Comparison of ENCODE assay signal across 8 cellular contexts in the genomic region with DNA sequence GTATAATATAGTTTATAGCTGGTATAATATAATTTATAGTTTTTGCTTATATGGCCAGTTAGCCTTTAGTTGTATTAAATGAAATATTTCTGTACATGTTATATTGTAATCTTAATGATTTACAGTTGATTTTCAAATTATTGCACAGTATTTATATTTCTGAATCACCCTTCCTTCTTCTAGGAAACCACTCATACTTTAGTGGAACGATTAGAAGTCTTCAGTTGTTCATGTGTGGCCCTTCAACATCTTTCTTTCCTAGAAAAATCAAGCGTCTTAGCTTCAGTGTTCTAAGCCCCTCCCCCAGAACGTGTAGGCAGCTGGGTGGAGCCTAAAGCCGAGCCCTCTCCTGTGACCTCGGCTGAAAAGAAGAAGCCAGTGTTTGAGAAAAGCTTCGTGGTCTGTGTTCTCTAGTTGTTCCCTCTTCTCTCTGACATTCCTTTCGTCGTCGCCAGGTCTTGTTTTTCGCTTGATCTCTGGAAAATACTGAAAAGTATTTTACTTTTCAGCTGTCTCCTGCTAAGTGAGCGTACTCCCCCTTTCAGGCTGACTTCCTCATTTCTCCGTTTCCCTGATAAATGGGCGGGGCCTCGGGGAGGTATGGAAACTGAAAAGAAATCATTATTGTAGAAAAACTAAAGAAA. TPM values are rescaled to one million over a fixed set of nuclear protein-coding genes. Genes with fewer than 3 reads are reported as not detected.
DNase-seq lines count a peak whose midpoint lies in the region; ATAC-seq and TF ChIP-seq lines count a peak whose summit lies in the region.

A gene with protein sequence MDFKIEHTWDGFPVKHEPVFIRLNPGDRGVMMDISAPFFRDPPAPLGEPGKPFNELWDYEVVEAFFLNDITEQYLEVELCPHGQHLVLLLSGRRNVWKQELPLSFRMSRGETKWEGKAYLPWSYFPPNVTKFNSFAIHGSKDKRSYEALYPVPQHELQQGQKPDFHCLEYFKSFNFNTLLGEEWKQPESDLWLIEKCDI (plus strand): TSS at position 342 of the 644 bp plus-strand sequence. CDS start 6,459 bp downstream, outside the sequence.

- no peak within 1 kb of the TSS for H3K27ac ChIP-seq in H9 (ENCODE audit: insufficient read length, low read depth, low read length)

- H3K14ac ChIP-seq in H9 (ENCODE audit: insufficient read depth, low read length): no peak within 1 kb of the TSS

- no peak within 1 kb of the TSS for H2BK12ac ChIP-seq in H9 (ENCODE audit: insufficient read length, low read depth, low read length)

- intact Hi-C loops in T-helper 2 cell treated with Interferon-gamma antibody and Interleukin-4, amounts not matched to agents 100 ng/mL and 5 ng/mL, for 36 hours (cut with micrococcal nuclease): loop anchor here (1.0 to 10.0 kb wide), 3 partner anchors 1131 to 1311 kb away; a partner anchor contains a TSS
- intact Hi-C loops in sciatic nerve (cut with DNase I): no loop called here

- H3K4me3 Mint-ChIP-seq in H9: peak within 1 kb of the TSS; percentile 86 to 95

- H3K9me3 ChIP-seq in H9 (ENCODE audit: control insufficient read depth, low read depth, low read length): no peaks in the 10 kb centered on the region

- H3K27me3 Mint-ChIP-seq in H9 (ENCODE audit: low read depth): no peaks in the 10 kb centered on the region

- no peaks in the 10 kb centered on the region for H3K79me1 ChIP-seq in H9 (ENCODE audit: insufficient read depth, low read depth, low read length, poor library complexity, severe bottlenecking)

- no peak within 1 kb of the TSS for H3K4ac ChIP-seq in H9 (ENCODE audit: low read depth, low read length)

- H2AK5ac ChIP-seq in H9 (ENCODE audit: insufficient read length, low read length): no peak within 1 kb of the TSS

- no peaks in the 10 kb centered on the region for H3K27me3 ChIP-seq in H9 (ENCODE audit: insufficient read depth, low read length)

- no peaks in the 10 kb centered on the region for H3K4me1 ChIP-seq in H9 (ENCODE audit: insufficient read depth, low read length)

- no peak for TF ChIP-seq CTCF in H9 (conservative IDR thresholded peaks at IDR 0.05)

- H3K36me3 Mint-ChIP-seq in H9 (ENCODE audit: insufficient read depth in 1 of 3, low read depth in 3 of 3): no peaks in the 10 kb centered on the region

- no peak within 1 kb of the TSS for H3K23ac ChIP-seq in H9 (ENCODE audit: insufficient read length, low read depth, low read length)

- H4K5ac ChIP-seq in H9 (ENCODE audit: insufficient read length, low read depth, low read length): no peak within 1 kb of the TSS

- peak; percentile 52 for ATAC-seq in sciatic nerve

- no peak within 1 kb of the TSS for H3T11ph ChIP-seq in H9 (ENCODE audit: low read length)

- H3K27ac Mint-ChIP-seq in H9: peak within 1 kb of the TSS; percentile 84 to 98 (median 95)

- H4K91ac ChIP-seq in H9 (ENCODE audit: insufficient read length, low read depth, low read length): no peak within 1 kb of the TSS

- no peak within 1 kb of the TSS for H4K8ac ChIP-seq in H9 (replicated peaks; ENCODE audit: insufficient read length, low read depth, low read length)

- H3K9me3 Mint-ChIP-seq in H9: no peaks in the 10 kb centered on the region

- no peak within 1 kb of the TSS for H2BK120ac ChIP-seq in H9 (ENCODE audit: low read depth, low read length, poor library complexity, severe bottlenecking)

- H3K18ac ChIP-seq in H9 (ENCODE audit: insufficient read length, low read depth, low read length): no peak within 1 kb of the TSS

- H4K20me1 ChIP-seq in H9 (ENCODE audit: control insufficient read depth, insufficient read depth, insufficient read length): no peaks in the 10 kb centered on the region

- H3K56ac ChIP-seq in H9 (ENCODE audit: insufficient read length, low read depth, low read length): no peak within 1 kb of the TSS

- peak within 1 kb of the TSS; percentile 41 for H3K9ac ChIP-seq in H9 (ENCODE audit: extremely low read depth, insufficient read length, low read length)

- H3K23me2 ChIP-seq in H9 (ENCODE audit: insufficient read length, low read depth, low read length, poor library complexity, severe bottlenecking): peaks cover 7% of the 10 kb centered on the region

- no peak within 1 kb of the TSS for H2BK20ac ChIP-seq in H9 (ENCODE audit: low read depth, low read length, poor library complexity, severe bottlenecking)

- DNase-seq in GM04504 (ENCODE audit: low read depth) (peak; percentile 37), H9 (peak; percentile 74), M059J (ENCODE audit: low read depth) (peak; percentile 78), astrocyte of the hippocampus (ENCODE audit: low read depth, low spot score) (peak; percentile 78), hippocampal formation (lab: John Stamatoyannopoulos, UW) (peak; percentile 45 to 67), sciatic nerve (ENCODE audit: low spot score) (peak; percentile 77), NCI-H2107 treated with DMSO at 0.1 percent for 48 hours (lab: John Stamatoyannopoulos, UW; ENCODE audit: unreplicated experiment) (no peak)

- H2BK5ac ChIP-seq in H9 (ENCODE audit: insufficient read length, low read length): no peak within 1 kb of the TSS

- peak within 1 kb of the TSS; percentile 22 for H3K4me2 ChIP-seq in H9 (ENCODE audit: insufficient read depth, insufficient read length, low read length)

- no CpG with 5 or more reads among the region's 14 CpGs for WGBS in H9 (ENCODE audit: extremely low coverage, insufficient read length, low lambda C conversion rate)

- no peak within 1 kb of the TSS for H2BK15ac ChIP-seq in H9 (ENCODE audit: low read depth, low read length)

- peaks cover 5 to 7% of the 10 kb centered on the region in 2 experiments for H3K4me1 Mint-ChIP-seq in H9

- H2AFZ ChIP-seq in H9 (ENCODE audit: low read length): peak within 1 kb of the TSS; percentile 57

- H3K79me2 ChIP-seq in H9 (ENCODE audit: insufficient read depth, low read length): no peaks in the 10 kb centered on the region

RNA-seq across cellular contexts. Expression of the gene that starts here (rescaled TPM):
- total RNA-seq in H9 (2021) (5.8 and 7.4 TPM in 2 replicates), sciatic nerve (7.0 TPM)
- 18.5 and 28.3 TPM in 2 replicates for total RNA-seq in M059J (2014; rRNA removed; shearing (Covaris generic))
- total RNA-seq in T-helper 2 cell treated with Interferon-gamma antibody and Interleukin-4, amounts not matched to agents 100 ng/mL and 5 ng/mL, for 36 hours: 13.7 and 15.1 TPM in 2 replicates
